Comparison of ENCODE assay signal across 14 cellular contexts in the genomic region with DNA sequence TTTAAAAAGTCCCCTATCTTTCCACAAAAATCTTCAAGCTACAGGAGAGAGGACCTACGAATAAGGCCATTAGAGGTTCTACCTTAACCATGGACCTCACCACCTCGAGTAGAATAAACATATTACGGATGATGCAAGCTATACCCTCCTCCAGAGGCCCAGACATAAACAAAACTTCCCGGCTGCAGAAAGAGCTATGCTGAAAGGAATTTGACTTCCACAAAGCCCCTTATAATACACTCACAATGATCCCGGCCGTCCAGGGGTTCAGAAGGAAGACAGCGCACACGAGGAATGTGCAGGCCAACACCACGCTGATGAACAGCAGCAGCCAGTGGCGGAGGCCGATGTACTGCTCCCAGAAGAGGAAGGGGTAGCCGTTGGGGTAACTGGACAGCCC. TPM values are rescaled to one million over a fixed set of nuclear protein-coding genes. Genes with fewer than 3 reads are reported as not detected.
DNase-seq lines count a peak whose midpoint lies in the region; FAIRE-seq and TF ChIP-seq lines count a peak whose summit lies in the region.
"Had no signal": no experiment of that assay in that cellular context is flagged by ENCODE, and none has a peak within 500 bp of the region (broad histone marks: within the 10 kb centered on the region; RNA-seq: fewer than 3 reads in every experiment).

No MANE protein-coding gene starts in this region.

- H3K27ac ChIP-seq in SJCRH30 (no peak overlapping the region; the same call in 1 of the 2 replicates), transverse colon (peak overlapping the region; percentile 55 to 77 (median 72))
- H3K27ac ChIP-seq: BLaER1 treated with 17β-estradiol and CSF1 and Interleukin-3, amounts not matched to agents 10 nM and 100 nM; GM23248 had no signal

- H3K36me3 Mint-ChIP-seq in endothelial cell (ENCODE audit: low read depth, unreplicated experiment) (peaks cover 65% of the 10 kb centered on the region), neural crest cell (ENCODE audit: low read depth) (peaks cover 56% of the 10 kb centered on the region)

- TF ChIP-seq EP300 in transverse colon (IDR thresholded peaks at IDR 0.05; ENCODE audit: low read depth) = no peak

- peak; percentile 36 to 52 for DNase-seq in SJCRH30
- DNase-seq in endothelial cell (ENCODE audit: low spot score) = no peak
- no peak for DNase-seq in neural crest cell (ENCODE audit: low read depth, low spot score)
- no peak for DNase-seq in transverse colon
- DNase-seq in OCI-M1 (lab: John Stamatoyannopoulos, UW) = no peak
- DNase-seq in H54 (ENCODE audit: insufficient read length, low spot score) = no peak
- no peak for DNase-seq in NCI-H2171 (lab: John Stamatoyannopoulos, UW)
- DNase-seq: DMS 273 treated with DMSO at 0.1 percent for 48 hours, GM23248, KG1, NCI-H1105, NCI-H1694 treated with DMSO at 0.1 percent for 48 hours, NCI-H446 had no signal

- H3K4me1 ChIP-seq in SJCRH30 = peaks cover 31% of the 10 kb centered on the region
- peaks cover 22 to 46% (median 27%) of the 10 kb centered on the region in 4 donors for H3K4me1 ChIP-seq in transverse colon

- 83% methylated on average over 10 to 12 of the region's 12 CpGs for WGBS in transverse colon (ENCODE audit: low coverage in 1 of 2), 2 donors

- H3K27ac Mint-ChIP-seq in endothelial cell (ENCODE audit: unreplicated experiment) (no peak overlapping the region), neural crest cell (ENCODE audit: unreplicated experiment) (no peak overlapping the region)

- no peaks in the 10 kb centered on the region for H3K9me3 Mint-ChIP-seq in endothelial cell (ENCODE audit: unreplicated experiment)
- no peaks in the 10 kb centered on the region for H3K9me3 Mint-ChIP-seq in neural crest cell

- in situ Hi-C loops in transverse colon (cut with MboI; ENCODE audit: low pct_ligation_motif_present in 1 of 4, low pct_unique_long_range_greater_than_20kb in 1 of 4, low sequenced_read_pairs in 3 of 4) = no loop called here

- H3K4me1 Mint-ChIP-seq in endothelial cell (ENCODE audit: unreplicated experiment) (peaks cover 24% of the 10 kb centered on the region), neural crest cell (peaks cover 60% of the 10 kb centered on the region)

- no peak for TF ChIP-seq POLR2A in transverse colon (IDR thresholded peaks at IDR 0.05)
- no peak for TF ChIP-seq POLR2A in H54 (IDR thresholded peaks at IDR 0.05; ENCODE audit: low read depth, low read length)

- H3K36me3 ChIP-seq in SJCRH30 (peaks cover 76% of the 10 kb centered on the region), transverse colon (peaks cover 0 to 8% (median 2%) of the 10 kb centered on the region in 4 donors)

- H3K27me3 ChIP-seq in SJCRH30 = no peaks in the 10 kb centered on the region
- H3K27me3 ChIP-seq in transverse colon = no peaks in the 10 kb centered on the region

- TF ChIP-seq CTCF in endothelial cell (IDR thresholded peaks at IDR 0.05; ENCODE audit: unreplicated experiment) (no peak), neural crest cell (conservative IDR thresholded peaks at IDR 0.05) (no peak), transverse colon (IDR thresholded peaks at IDR 0.05) (no peak)

- no peak overlapping the region for H3K4me3 ChIP-seq in SJCRH30
- no peak overlapping the region for H3K4me3 ChIP-seq in transverse colon
- H3K4me3 ChIP-seq: BLaER1 treated with 17β-estradiol and CSF1 and Interleukin-3, amounts not matched to agents 10 nM and 100 nM; GM23248 had no signal

- no peak for FAIRE-seq in H54 (lab: Jason Lieb, UNC)

- intact Hi-C loops in transverse colon (cut with DNase I; ENCODE audit: low total_unique reads) = no loop called here

- H3K27me3 Mint-ChIP-seq in endothelial cell (ENCODE audit: unreplicated experiment) = peaks cover 3% of the 10 kb centered on the region
- H3K27me3 Mint-ChIP-seq in neural crest cell (ENCODE audit: low read depth) = no peaks in the 10 kb centered on the region

- peak overlapping the region; percentile 16 for H3K4me3 Mint-ChIP-seq in endothelial cell (ENCODE audit: unreplicated experiment)
- peak overlapping the region; percentile 17 for H3K4me3 Mint-ChIP-seq in neural crest cell

- H3K9me3 ChIP-seq in SJCRH30 (replicated peaks) (no peaks in the 10 kb centered on the region), transverse colon (no peaks in the 10 kb centered on the region)
- H3K9me3 ChIP-seq: BLaER1 treated with 17β-estradiol and CSF1 and Interleukin-3, amounts not matched to agents 10 nM and 100 nM had no signal

RNA-seq across cellular contexts. Expression of a gene that starts 59.0 kb away (rescaled TPM):
- total RNA-seq in SJCRH30 (2014; rRNA removed; shearing (Covaris generic)) = 35.2 and 39.2 TPM in 2 replicates
- total RNA-seq in endothelial cell (ENCODE audit: unreplicated experiment) (24.1 TPM), neural crest cell (70.8 and 75.6 TPM in 2 replicates), transverse colon (10 to 100 TPM; 12.3 to 50.9 (median 26.4) TPM)

Comparison
In these comparisons a context has a peak if more than half of its experiments do, and no peak if none do; other contexts are left out.
1. DNase-seq: peak in SJCRH30 (2 of 2); none in endothelial cell (single experiment), neural crest cell (single experiment), transverse colon (single experiment), OCI-M1 (single experiment), H54 (single experiment) and NCI-H2171 (single experiment).